Comparison of ENCODE assay signal across 8 cellular contexts in genomic region chr16:29594926-29595838, GRCh38.
DNase-seq lines count a peak whose midpoint lies in the region; ATAC-seq and TF ChIP-seq lines count a peak whose summit lies in the region.
"Not testable (repeated sequence)": the region's sequence is repeated elsewhere in the genome, so short reads cannot be mapped to it uniquely, and the experiment has no call there.

No MANE protein-coding gene starts in this region.

- not testable (repeated sequence) for H3K27me3 ChIP-seq in NT2/D1 (ENCODE audit: insufficient read depth, insufficient read length)

- H3K4me3 ChIP-seq in NT2/D1 (ENCODE audit: insufficient read length, low read depth) (peak overlapping the region; percentile 63), mesodermal cell (ENCODE audit: extremely low read depth, insufficient read depth, low read length, poor library complexity, severe bottlenecking) (peak overlapping the region; percentile 56)

- H3K27ac ChIP-seq in mesodermal cell (ENCODE audit: low read depth, low read length, severe bottlenecking) = peak overlapping the region; percentile 86

- H3K4me1 Mint-ChIP-seq in endothelial cell (ENCODE audit: unreplicated experiment) = not testable (repeated sequence)

- not testable (repeated sequence) for TF ChIP-seq CTCF in endothelial cell (IDR thresholded peaks at IDR 0.05; ENCODE audit: unreplicated experiment)

- peak overlapping the region; percentile 89 for H3K4me3 Mint-ChIP-seq in endothelial cell (ENCODE audit: unreplicated experiment)

- not testable (repeated sequence) for H3K4me1 ChIP-seq in NT2/D1 (ENCODE audit: insufficient read depth, insufficient read length); mesodermal cell (ENCODE audit: control insufficient read depth, insufficient read depth, low read length, poor library complexity, severe bottlenecking)

- not testable (repeated sequence) for H3K36me3 Mint-ChIP-seq in endothelial cell (ENCODE audit: low read depth, unreplicated experiment)

- H3K9ac ChIP-seq in NT2/D1 (ENCODE audit: insufficient read length, low read depth) = peak overlapping the region; percentile 95

- ATAC-seq in GM21367 (IDR thresholded peaks at IDR 0.05; ENCODE audit: unreplicated experiment) = peak; percentile 61

- not testable (repeated sequence) for H3K27me3 Mint-ChIP-seq in endothelial cell (ENCODE audit: unreplicated experiment)

- 0 to 3% methylated on average over 26 to 34 of the region's 91 CpGs for WGBS in mesodermal cell (ENCODE audit: insufficient coverage in 2 of 2), 2 experiments

- H3K36me3 ChIP-seq in NT2/D1 (ENCODE audit: insufficient read depth, insufficient read length, low read length); mesodermal cell (ENCODE audit: control insufficient read depth, insufficient read depth, low read length): not testable (repeated sequence)

- H3K27ac Mint-ChIP-seq in endothelial cell (ENCODE audit: unreplicated experiment) = peak overlapping the region; percentile 78

- not testable (repeated sequence) for H3K9me3 Mint-ChIP-seq in endothelial cell (ENCODE audit: unreplicated experiment)

- not testable (repeated sequence) for H3K9me3 ChIP-seq in NT2/D1 (ENCODE audit: insufficient read depth, low read length); mesodermal cell (ENCODE audit: control insufficient read depth, low read length)

- peak; percentile 88 for DNase-seq in COLO668 (lab: John Stamatoyannopoulos, UW; ENCODE audit: unreplicated experiment)
- peak; percentile 94 for DNase-seq in HT1080 (ENCODE audit: low read depth)
- peak; percentile 71 for DNase-seq in NT2/D1 (ENCODE audit: low read depth, low spot score)
- DNase-seq in activated CD8-positive, alpha-beta memory T cell treated with anti-CD3 and anti-CD28 coated beads, Interleukin-2, amount 50 U/mL, for 4 hours = peak; percentile 88
- DNase-seq in endothelial cell (ENCODE audit: low spot score) = peak; percentile 92
- DNase-seq in stimulated activated CD8-positive, alpha-beta memory T cell treated with anti-CD3 and anti-CD28 coated beads, Interleukin-15, amount 100 ng/mL, for 1 hour (ENCODE audit: low read depth) = peak; percentile 83

Comparison
In these comparisons a context has a peak if more than half of its experiments do, and no peak if none do; other contexts are left out.
1. Peak in every context shown above with its lines: DNase-seq, ATAC-seq, H3K4me3 ChIP-seq and H3K27ac ChIP-seq.